Comparison of ENCODE assay signal across 14 cellular contexts in genomic region chr5:149387982-149388381, GRCh38. TPM values are rescaled to one million over a fixed set of nuclear protein-coding genes. Genes with fewer than 3 reads are reported as not detected.
DNase-seq lines count a peak whose midpoint lies in the region; ATAC-seq, FAIRE-seq and TF ChIP-seq lines count a peak whose summit lies in the region.
"Had no signal": no experiment of that assay in that cellular context is flagged by ENCODE, and none has a peak within 500 bp of the region (broad histone marks: within the 10 kb centered on the region; RNA-seq: fewer than 3 reads in every experiment).

No MANE protein-coding gene starts in this region.

- no peak overlapping the region for H3K4me3 ChIP-seq in liver (ENCODE audit: low read depth in 1 of 3, low read length in 3 of 3)
- H3K4me3 ChIP-seq in HepG2 (replicated peaks in 1 of 3; ENCODE audit: insufficient read depth in 1 of 3, low read depth in 2 of 3, low read length in 3 of 3) = no peak overlapping the region
- no peak overlapping the region for H3K4me3 ChIP-seq in trophoblast cell (ENCODE audit: low read depth, low read length)
- no peak overlapping the region for H3K4me3 ChIP-seq in aorta (ENCODE audit: low read length in 2 of 2)
- H3K4me3 ChIP-seq in BE2C (ENCODE audit: low read depth, low read length) = no peak overlapping the region

- H3K79me1 ChIP-seq in trophoblast cell (ENCODE audit: low read length) = peaks cover 10% of the 10 kb centered on the region

- peak overlapping the region; percentile 53 for H2BK12ac ChIP-seq in trophoblast cell (ENCODE audit: low read length)

- no peak for FAIRE-seq in HepG2 (lab: Jason Lieb, UNC)
- FAIRE-seq: A204.1 had no signal

- no peak overlapping the region for H3K4me2 ChIP-seq in HepG2 (ENCODE audit: low read depth, low read length)
- no peak overlapping the region for H3K4me2 ChIP-seq in trophoblast cell (ENCODE audit: low read length)

- no peaks in the 10 kb centered on the region for H4K20me1 ChIP-seq in HepG2 (ENCODE audit: insufficient read depth, low read length)

- H3K27me3 ChIP-seq in liver (ENCODE audit: control insufficient read depth in 4 of 4, insufficient read depth in 4 of 4, low read length in 3 of 4) (no peaks in the 10 kb centered on the region), HepG2 (ENCODE audit: control insufficient read depth in 1 of 2, insufficient read depth in 2 of 2, low read length in 2 of 2) (peaks cover 2 to 5% of the 10 kb centered on the region in 2 experiments; a peak in 2 of 5 replicates), trophoblast cell (ENCODE audit: insufficient read depth, low read length) (no peaks in the 10 kb centered on the region), aorta (ENCODE audit: control insufficient read depth in 1 of 2, insufficient read depth in 2 of 2, low read length in 1 of 2) (no peaks in the 10 kb centered on the region), BE2C (no peaks in the 10 kb centered on the region)

- intact Hi-C loops in HepG2 (cut with micrococcal nuclease; ENCODE audit: unreplicated experiment) (no loop called here), left cardiac atrium (cut with DNase I) (loop anchor here in 1 of 2 donors (1.0 kb wide), 1 partner anchor 38 kb away; no protein-coding TSS in a partner anchor), aorta (cut with DNase I) (loop anchor here in 1 of 2 donors (1.0 kb wide), 1 partner anchor 18 kb away; no protein-coding TSS in a partner anchor)

- WGBS in liver = 78% methylated on average over 1 of the region's 1 CpG
- 90% methylated on average over 1 of the region's 1 CpG for WGBS in HepG2 (ENCODE audit: low lambda C conversion rate)
- WGBS in trophoblast cell (ENCODE audit: extremely low coverage, insufficient coverage, insufficient read length) = no CpG with 5 or more reads among the region's 1 CpG
- 8% methylated on average over 1 of the region's 1 CpG for WGBS in aorta, 2 donors

- no peak for TF ChIP-seq POLR2A in HepG2 (IDR thresholded peaks at IDR 0.05; ENCODE audit: insufficient read depth in 1 of 2, low read depth in 2 of 2, low read length in 2 of 2)

- H3K23ac ChIP-seq in trophoblast cell (ENCODE audit: low read length) = no peak overlapping the region

- no peak for ATAC-seq in HepG2
- ATAC-seq in left cardiac atrium = peak; percentile 13 to 45
- ATAC-seq in aorta (ENCODE audit: low FRiP score) = peak; percentile 26
- ATAC-seq: HCT116, T-cell had no signal

- H3K18ac ChIP-seq in trophoblast cell (ENCODE audit: low read length) = peak overlapping the region; percentile 44

- no peak overlapping the region for H2AK5ac ChIP-seq in trophoblast cell (ENCODE audit: low read length)

- H2AFZ ChIP-seq in HepG2 (ENCODE audit: low read length) = no peak overlapping the region
- no peak overlapping the region for H2AFZ ChIP-seq in trophoblast cell (ENCODE audit: insufficient read depth, low read length, poor library complexity)

- H4K91ac ChIP-seq in trophoblast cell (ENCODE audit: low read depth, low read length) = peak overlapping the region; percentile 15

- H3K36me3 ChIP-seq in liver (ENCODE audit: control insufficient read depth in 4 of 4, insufficient read depth in 3 of 4, low read depth in 1 of 4, low read length in 3 of 4) (no peaks in the 10 kb centered on the region), HepG2 (replicated peaks in 1 of 2; ENCODE audit: control insufficient read depth in 1 of 2, insufficient read depth in 2 of 2, low read length in 2 of 2) (no peaks in the 10 kb centered on the region), trophoblast cell (ENCODE audit: control insufficient read depth in 1 of 2, insufficient read depth in 2 of 2, low read length in 2 of 2) (no peaks in the 10 kb centered on the region), aorta (ENCODE audit: control insufficient read depth in 1 of 2, insufficient read depth in 2 of 2, low read length in 1 of 2) (no peaks in the 10 kb centered on the region), BE2C (no peaks in the 10 kb centered on the region)

- peak in 1 of 2 donors; percentile 1 for TF ChIP-seq RAD21 in liver (IDR thresholded peaks at IDR 0.05)
- TF ChIP-seq RAD21 in HepG2 (CRISPR knock-in tag; IDR thresholded peaks at IDR 0.05) = no peak

- no peaks in the 10 kb centered on the region for H3K4me1 ChIP-seq in liver (ENCODE audit: control insufficient read depth in 4 of 4, insufficient read depth in 4 of 4, low read length in 3 of 4)
- peaks cover 38% of the 10 kb centered on the region for H3K4me1 ChIP-seq in HepG2 (ENCODE audit: insufficient read depth, low read length)
- H3K4me1 ChIP-seq in trophoblast cell (ENCODE audit: control insufficient read depth in 1 of 2, insufficient read depth in 2 of 2, low read length in 2 of 2) = peaks cover 17 to 29% of the 10 kb centered on the region in 2 experiments
- H3K4me1 ChIP-seq in aorta (ENCODE audit: control insufficient read depth in 1 of 2, insufficient read depth in 2 of 2, low read length in 2 of 2) = peaks cover 0 to 1% of the 10 kb centered on the region in 2 donors
- H3K4me1 ChIP-seq in BE2C = peaks cover 20% of the 10 kb centered on the region

- H2BK120ac ChIP-seq in trophoblast cell (ENCODE audit: insufficient read depth, low read length, poor library complexity) = peak overlapping the region; percentile 39

- no peak overlapping the region for H3K4ac ChIP-seq in trophoblast cell (ENCODE audit: low read depth, low read length)

- no peak overlapping the region for H4K8ac ChIP-seq in trophoblast cell (ENCODE audit: low read depth, low read length)

- H2BK5ac ChIP-seq in trophoblast cell (ENCODE audit: low read depth, low read length, poor library complexity) = peak overlapping the region; percentile 49

- no TSS peak for BruUV-seq in HepG2 (replicated peaks; lab: Mats Ljungman, UMichigan)

- H3K9ac ChIP-seq in liver (ENCODE audit: low read depth in 1 of 2, low read length in 2 of 2) (no peak overlapping the region), HepG2 (ENCODE audit: insufficient read depth, low read depth, low read length) (no peak overlapping the region), trophoblast cell (ENCODE audit: low read length) (no peak overlapping the region)

- H3K14ac ChIP-seq in trophoblast cell (ENCODE audit: low read length) = peak overlapping the region; percentile 69

- no peak overlapping the region for H4K12ac ChIP-seq in trophoblast cell (ENCODE audit: low read depth, low read length)

- CTCF ChIA-PET in HepG2 (lab: Yijun Ruan, JAX; ENCODE audit: low intra/inter-chr PET ratio, low total read pairs) = no interaction called here

- DNase-seq in HepG2 (ENCODE audit: low spot score) (no peak), left cardiac atrium (no peak), trophoblast cell (no peak), aorta (peak in 1 of 2 donors; percentile 9), BE2C (no peak), midbrain (lab: John Stamatoyannopoulos, UW) (no peak), cerebellar nuclear complex (lab: John Stamatoyannopoulos, UW) (no peak)
- DNase-seq: activated CD4-positive, alpha-beta T cell treated with anti-CD3 and anti-CD28 coated beads, Interleukin-2, amount 50 U/mL, for 48 hours; NCI-H2081 treated with DMSO at 0.1 percent for 48 hours; T-cell had no signal

- no peak for TF ChIP-seq EP300 in HepG2 (IDR thresholded peaks at IDR 0.05; ENCODE audit: low read depth in 2 of 2, low read length in 2 of 2)
- TF ChIP-seq EP300 in HepG2 (CRISPR knock-in tag; IDR thresholded peaks at IDR 0.05; ENCODE audit: borderline replicate concordance) = no peak

- H3K79me2 ChIP-seq in HepG2 (ENCODE audit: insufficient read depth, low read length) = no peaks in the 10 kb centered on the region
- H3K79me2 ChIP-seq in trophoblast cell (ENCODE audit: control insufficient read depth, insufficient read depth, low read length, poor library complexity) = no peaks in the 10 kb centered on the region

- in situ Hi-C loops in HepG2 (cut with HindIII; ENCODE audit: extremely low pct_ligation_motif_present, low pct_unique_long_range_greater_than_20kb) = loop anchor here (10.0 kb wide), 1 partner anchor 47 kb away; no protein-coding TSS in a partner anchor

- TF ChIP-seq CTCF in liver (IDR thresholded peaks at IDR 0.05; ENCODE audit: low read depth, low read length, missing input control) (no peak), HepG2 (CRISPR knock-in tag; IDR thresholded peaks at IDR 0.05) (no peak), BE2C (IDR thresholded peaks at IDR 0.05; ENCODE audit: low read depth, low read length) (no peak)

- POLR2A ChIA-PET in HepG2 (lab: Yijun Ruan, JAX) = no interaction called here

- H3K9me3 ChIP-seq in liver (ENCODE audit: control insufficient read depth in 4 of 4, low read length in 3 of 4) = no peaks in the 10 kb centered on the region
- H3K9me3 ChIP-seq in HepG2 (ENCODE audit: low read length) = no peaks in the 10 kb centered on the region
- peaks cover 3% of the 10 kb centered on the region for H3K9me3 ChIP-seq in trophoblast cell (ENCODE audit: insufficient read depth, low read depth, low read length)
- H3K9me3 ChIP-seq in aorta (ENCODE audit: control insufficient read depth, low read length) = no peaks in the 10 kb centered on the region
- H3K9me3 ChIP-seq in BE2C = no peaks in the 10 kb centered on the region

- peak overlapping the region in 1 of 2 donors; percentile 26 for H3K27ac ChIP-seq in liver (ENCODE audit: low read depth in 1 of 2, low read length in 2 of 2)
- H3K27ac ChIP-seq in HepG2 (ENCODE audit: extremely low read length, insufficient read depth, low read length) = no peak overlapping the region
- H3K27ac ChIP-seq in trophoblast cell (ENCODE audit: low read depth, low read length) = peak overlapping the region; percentile 20
- H3K27ac ChIP-seq in aorta (ENCODE audit: low read depth in 1 of 2, low read length in 2 of 2) = peak overlapping the region; percentile 31 to 72

RNA-seq across cellular contexts. Expression of gene IL17B, which starts 8.9 kb away (rescaled TPM):
- not detected for total RNA-seq in liver
- not detected for polyA plus RNA-seq in liver
- total RNA-seq in HepG2 (2016; rRNA removed; fragmentation: Illumina TruSeq; extraction: Trizol) = 0.29 and 0.32 TPM in 2 replicates
- 0.71 and 1.4 TPM in 2 replicates for total RNA-seq in HepG2 (2016; cell fraction: cytosol; rRNA removed; fragmentation: Illumina TruSeq; extraction: Trizol; ENCODE audit: low read depth)
- 0.48 and 0.80 TPM in 2 replicates for total RNA-seq in HepG2 (2016; cell fraction: insoluble cytoplasmic fraction; rRNA removed; fragmentation: Illumina TruSeq; extraction: Trizol)
- total RNA-seq in HepG2 (2016; cell fraction: membrane; rRNA removed; fragmentation: Illumina TruSeq; extraction: Trizol) = 0.37 and 0.55 TPM in 2 replicates
- total RNA-seq in HepG2 (2016; cell fraction: nucleus; rRNA removed; fragmentation: Illumina TruSeq; extraction: Trizol) = not detected in 2 replicates
- polyA plus RNA-seq in HepG2 (2011; rRNA removed) = 2.6 and 5.0 TPM in 2 replicates
- polyA plus RNA-seq in HepG2 (2011; cell fraction: cytosol; rRNA removed) = 3.4 and 4.2 TPM in 2 replicates
- 1.4 and 3.5 TPM in 2 replicates for polyA plus RNA-seq in HepG2 (2011; cell fraction: nucleus; rRNA removed)
- 2.6 and 3.0 TPM in 2 replicates for polyA plus RNA-seq in HepG2 (2012)
- polyA plus RNA-seq in HepG2 (2016; cell fraction: cytosol; fragmentation: Illumina TruSeq; extraction: Trizol; ENCODE audit: low read depth) = 0.71 and 0.88 TPM in 2 replicates
- 0.54 and 0.76 TPM in 2 replicates for polyA plus RNA-seq in HepG2 (2016; cell fraction: insoluble cytoplasmic fraction; fragmentation: Illumina TruSeq; extraction: Trizol; ENCODE audit: low read depth)
- polyA plus RNA-seq in HepG2 (2016; cell fraction: membrane; fragmentation: Illumina TruSeq; extraction: Trizol; ENCODE audit: low read depth) = 0.31 and 0.54 TPM in 2 replicates
- 1.0 TPM in 1 of 2 replicates, not detected in the other for polyA plus RNA-seq in HepG2 (2016; cell fraction: nucleus; fragmentation: Illumina TruSeq; extraction: Trizol; ENCODE audit: insufficient read depth, low read depth)
- 2.3 TPM in 1 of 2 replicates, not detected in the other for polyA minus RNA-seq in HepG2 (2011; rRNA and poly(A)+ RNA removed; ENCODE audit: low replicate concordance)
- polyA minus RNA-seq in HepG2 (2011; cell fraction: cytosol; rRNA and poly(A)+ RNA removed) = not detected in 2 replicates
- polyA minus RNA-seq in HepG2 (2011; cell fraction: nucleus; rRNA and poly(A)+ RNA removed) = not detected in 2 replicates
- under 1 TPM; 0.44 to 0.89 TPM for total RNA-seq in left cardiac atrium
- polyA plus RNA-seq in trophoblast cell (2013) = 0.25 and 0.26 TPM in 2 replicates
- total RNA-seq in aorta = 10 to 100 TPM in 1 of 2 donors, 1 to 10 TPM in 1; 2.8 to 18.0 TPM
- 1 to 10 TPM; 7.6 to 9.0 TPM for polyA plus RNA-seq in aorta
- polyA plus RNA-seq in BE2C (2012; ENCODE audit: insufficient read depth, insufficient read length, low read depth) = 1.1 TPM
- total RNA-seq: subcutaneous adipose tissue, T-cell had no signal

RNA-seq across cellular contexts. Expression of gene PCYOX1L, which starts 30.1 kb away (rescaled TPM):
- total RNA-seq in liver = 1 to 10 TPM; 1.1 to 4.4 TPM
- 1 to 10 TPM in 1 of 2 donors, under 1 TPM in 1; 0.47 to 1.2 TPM for polyA plus RNA-seq in liver
- 0.24 and 1.00 TPM in 2 replicates for total RNA-seq in HepG2 (2016; rRNA removed; fragmentation: Illumina TruSeq; extraction: Trizol)
- total RNA-seq in HepG2 (2016; cell fraction: cytosol; rRNA removed; fragmentation: Illumina TruSeq; extraction: Trizol; ENCODE audit: low read depth) = 0.10 and 0.26 TPM in 2 replicates
- 0.27 and 0.78 TPM in 2 replicates for total RNA-seq in HepG2 (2016; cell fraction: insoluble cytoplasmic fraction; rRNA removed; fragmentation: Illumina TruSeq; extraction: Trizol)
- total RNA-seq in HepG2 (2016; cell fraction: membrane; rRNA removed; fragmentation: Illumina TruSeq; extraction: Trizol) = 0.24 and 0.56 TPM in 2 replicates
- total RNA-seq in HepG2 (2016; cell fraction: nucleus; rRNA removed; fragmentation: Illumina TruSeq; extraction: Trizol) = 1.0 and 1.1 TPM in 2 replicates
- 3.7 and 5.6 TPM in 2 replicates for polyA plus RNA-seq in HepG2 (2011; rRNA removed)
- 3.7 and 4.7 TPM in 2 replicates for polyA plus RNA-seq in HepG2 (2011; cell fraction: cytosol; rRNA removed)
- 5.2 TPM in 2 replicates for polyA plus RNA-seq in HepG2 (2011; cell fraction: nucleus; rRNA removed)
- 3.3 and 4.0 TPM in 2 replicates for polyA plus RNA-seq in HepG2 (2012)
- 0.16 TPM in 1 of 2 replicates, not detected in the other for polyA plus RNA-seq in HepG2 (2016; cell fraction: cytosol; fragmentation: Illumina TruSeq; extraction: Trizol; ENCODE audit: low read depth)
- polyA plus RNA-seq in HepG2 (2016; cell fraction: insoluble cytoplasmic fraction; fragmentation: Illumina TruSeq; extraction: Trizol; ENCODE audit: low read depth) = 0.26 and 0.53 TPM in 2 replicates
- polyA plus RNA-seq in HepG2 (2016; cell fraction: membrane; fragmentation: Illumina TruSeq; extraction: Trizol; ENCODE audit: low read depth) = 0.11 and 0.14 TPM in 2 replicates
- 2.1 and 2.8 TPM in 2 replicates for polyA plus RNA-seq in HepG2 (2016; cell fraction: nucleus; fragmentation: Illumina TruSeq; extraction: Trizol; ENCODE audit: insufficient read depth, low read depth)
- polyA minus RNA-seq in HepG2 (2011; rRNA and poly(A)+ RNA removed; ENCODE audit: low replicate concordance) = 4.6 and 4.7 TPM in 2 replicates
- 1.8 and 2.4 TPM in 2 replicates for polyA minus RNA-seq in HepG2 (2011; cell fraction: cytosol; rRNA and poly(A)+ RNA removed)
- polyA minus RNA-seq in HepG2 (2011; cell fraction: nucleus; rRNA and poly(A)+ RNA removed) = 2.3 and 4.6 TPM in 2 replicates
- total RNA-seq in left cardiac atrium = 1 to 10 TPM; 5.2 to 5.4 TPM
- 2.2 and 2.4 TPM in 2 replicates for polyA plus RNA-seq in trophoblast cell (2013)
- 1 to 10 TPM; 3.1 to 9.2 TPM for total RNA-seq in aorta
- 1 to 10 TPM; 3.1 to 5.3 TPM for polyA plus RNA-seq in aorta
- polyA plus RNA-seq in BE2C (2012; ENCODE audit: insufficient read depth, insufficient read length, low read depth) = 65.1 TPM

RNA-seq across cellular contexts. Expression of gene GRPEL2, which starts 42.7 kb away (rescaled TPM):
- total RNA-seq in liver (1 to 10 TPM; 6.5 to 9.5 TPM), HepG2 (2016; rRNA removed; fragmentation: Illumina TruSeq; extraction: Trizol) (16.6 and 28.4 TPM in 2 replicates), left cardiac atrium (10 to 100 TPM in 1 of 2 donors, 1 to 10 TPM in 1; 8.7 to 15.4 TPM), aorta (10 to 100 TPM; 11.4 to 12.9 TPM)
- polyA plus RNA-seq in liver (1 to 10 TPM; 2.5 to 3.0 TPM), HepG2 (2011; rRNA removed) (9.3 and 13.1 TPM in 2 replicates), aorta (1 to 10 TPM; 1.6 to 3.7 TPM)
- total RNA-seq in HepG2 (2016; cell fraction: cytosol; rRNA removed; fragmentation: Illumina TruSeq; extraction: Trizol; ENCODE audit: low read depth) = 1.7 and 2.2 TPM in 2 replicates
- 17.2 and 31.8 TPM in 2 replicates for total RNA-seq in HepG2 (2016; cell fraction: insoluble cytoplasmic fraction; rRNA removed; fragmentation: Illumina TruSeq; extraction: Trizol)
- total RNA-seq in HepG2 (2016; cell fraction: membrane; rRNA removed; fragmentation: Illumina TruSeq; extraction: Trizol) = 9.3 and 10.1 TPM in 2 replicates
- 10.1 and 11.9 TPM in 2 replicates for total RNA-seq in HepG2 (2016; cell fraction: nucleus; rRNA removed; fragmentation: Illumina TruSeq; extraction: Trizol)
- 5.4 and 8.7 TPM in 2 replicates for polyA plus RNA-seq in HepG2 (2011; cell fraction: cytosol; rRNA removed)
- polyA plus RNA-seq in HepG2 (2011; cell fraction: nucleus; rRNA removed) = 4.4 and 7.1 TPM in 2 replicates
- 8.8 and 8.9 TPM in 2 replicates for polyA plus RNA-seq in HepG2 (2012)
- 0.66 and 0.72 TPM in 2 replicates for polyA plus RNA-seq in HepG2 (2016; cell fraction: cytosol; fragmentation: Illumina TruSeq; extraction: Trizol; ENCODE audit: low read depth)
- 14.1 and 15.7 TPM in 2 replicates for polyA plus RNA-seq in HepG2 (2016; cell fraction: insoluble cytoplasmic fraction; fragmentation: Illumina TruSeq; extraction: Trizol; ENCODE audit: low read depth)
- polyA plus RNA-seq in HepG2 (2016; cell fraction: membrane; fragmentation: Illumina TruSeq; extraction: Trizol; ENCODE audit: low read depth) = 3.1 and 3.3 TPM in 2 replicates
- polyA plus RNA-seq in HepG2 (2016; cell fraction: nucleus; fragmentation: Illumina TruSeq; extraction: Trizol; ENCODE audit: insufficient read depth, low read depth) = 15.5 and 16.9 TPM in 2 replicates
- 26.1 and 28.0 TPM in 2 replicates for polyA minus RNA-seq in HepG2 (2011; rRNA and poly(A)+ RNA removed; ENCODE audit: low replicate concordance)
- 20.0 and 22.1 TPM in 2 replicates for polyA minus RNA-seq in HepG2 (2011; cell fraction: cytosol; rRNA and poly(A)+ RNA removed)
- polyA minus RNA-seq in HepG2 (2011; cell fraction: nucleus; rRNA and poly(A)+ RNA removed) = 12.6 and 15.0 TPM in 2 replicates
- 10.1 and 11.1 TPM in 2 replicates for polyA plus RNA-seq in trophoblast cell (2013)
- polyA plus RNA-seq in BE2C (2012; ENCODE audit: insufficient read depth, insufficient read length, low read depth) = 13.0 TPM
